Comparison of ENCODE assay signal across 11 cellular contexts in genomic region chr20:8144282-8145245, GRCh38. TPM values are rescaled to one million over a fixed set of nuclear protein-coding genes. Genes with fewer than 3 reads are reported as not detected.
DNase-seq lines count a peak whose midpoint lies in the region; ATAC-seq and TF ChIP-seq lines count a peak whose summit lies in the region.
"Had no signal": no experiment of that assay in that cellular context is flagged by ENCODE, and none has a peak within 500 bp of the region (broad histone marks: within the 10 kb centered on the region; RNA-seq: fewer than 3 reads in every experiment).

No MANE protein-coding gene starts in this region.

- intact Hi-C loops in naive thymus-derived CD4-positive, alpha-beta T cell (cut with micrococcal nuclease), result no loop called here

- CTCF ChIA-PET in naive thymus-derived CD4-positive, alpha-beta T cell (lab: Charles Lee), result no interaction called here

- DNase-seq in ELR (ENCODE audit: low read depth), result peak; percentile 85
- peak; percentile 34 for DNase-seq in M059J (ENCODE audit: low read depth)
- DNase-seq in caudate nucleus (lab: John Stamatoyannopoulos, UW), result no peak
- no peak for DNase-seq in naive thymus-derived CD4-positive, alpha-beta T cell
- no peak for DNase-seq in WERI-Rb-1
- DNase-seq in 8988T, result no peak
- DNase-seq: activated effector memory CD4-positive, alpha-beta T cell treated with anti-CD3 and anti-CD28 coated beads, Interleukin-2, amount 50 U/mL, for 16 hours; NCI-H1417 had no signal

- ATAC-seq in naive thymus-derived CD4-positive, alpha-beta T cell, result peak; percentile 42
- ATAC-seq in HG02571 (IDR thresholded peaks at IDR 0.05; ENCODE audit: unreplicated experiment) (no peak), esophagus mucosa (no peak)

- POLR2A ChIA-PET in naive thymus-derived CD4-positive, alpha-beta T cell (lab: Charles Lee), result no interaction called here

- H3K27ac ChIP-seq in caudate nucleus (ENCODE audit: low read depth, low read length), result peak overlapping the region; percentile 20
- no peak overlapping the region for H3K27ac ChIP-seq in naive thymus-derived CD4-positive, alpha-beta T cell (ENCODE audit: low read depth, low read length)
- no peak overlapping the region for H3K27ac ChIP-seq in WERI-Rb-1
- H3K27ac ChIP-seq: SJSA1 had no signal

- H3K27me3 ChIP-seq in naive thymus-derived CD4-positive, alpha-beta T cell (ENCODE audit: control insufficient read depth in 2 of 2, insufficient read depth in 2 of 2, low read length in 2 of 2), result no peaks in the 10 kb centered on the region
- H3K27me3 ChIP-seq in WERI-Rb-1 (ENCODE audit: insufficient read depth, low read depth, severe bottlenecking), result no peaks in the 10 kb centered on the region

- H3K36me3 Mint-ChIP-seq in naive thymus-derived CD4-positive, alpha-beta T cell, result no peaks in the 10 kb centered on the region

- peaks cover 0 to 3% (median 0%) of the 10 kb centered on the region in 11 donors for H3K9me3 Mint-ChIP-seq in naive thymus-derived CD4-positive, alpha-beta T cell

- peak overlapping the region in 4 of 9 donors; percentile 5 to 39 (median 17) for H3K27ac Mint-ChIP-seq in naive thymus-derived CD4-positive, alpha-beta T cell

- H3K4me3 Mint-ChIP-seq in naive thymus-derived CD4-positive, alpha-beta T cell, result peak overlapping the region in 5 of 10 donors; percentile 5 to 40 (median 8)

- peaks cover 7 to 18% (median 13%) of the 10 kb centered on the region in 7 donors for H3K4me1 Mint-ChIP-seq in naive thymus-derived CD4-positive, alpha-beta T cell

- peaks cover 0 to 2% (median 0%) of the 10 kb centered on the region in 5 donors for H3K27me3 Mint-ChIP-seq in naive thymus-derived CD4-positive, alpha-beta T cell

- H3K4me3 ChIP-seq in naive thymus-derived CD4-positive, alpha-beta T cell (ENCODE audit: low read length), result no peak overlapping the region
- no peak overlapping the region for H3K4me3 ChIP-seq in WERI-Rb-1 (ENCODE audit: low read depth, low read length)
- H3K4me3 ChIP-seq: SJSA1 had no signal

- no peaks in the 10 kb centered on the region for H3K36me3 ChIP-seq in naive thymus-derived CD4-positive, alpha-beta T cell (ENCODE audit: control insufficient read depth in 2 of 3, insufficient read depth in 3 of 3, low read length in 3 of 3)
- no peaks in the 10 kb centered on the region for H3K36me3 ChIP-seq in WERI-Rb-1
- H3K36me3 ChIP-seq: SJSA1 had no signal

- TF ChIP-seq CTCF in WERI-Rb-1 (IDR thresholded peaks at IDR 0.05; ENCODE audit: low read depth, low read length), result no peak

- H3K9me3 ChIP-seq in naive thymus-derived CD4-positive, alpha-beta T cell (ENCODE audit: control insufficient read depth in 2 of 3, low read length in 3 of 3), result no peaks in the 10 kb centered on the region
- H3K9me3 ChIP-seq in WERI-Rb-1 (ENCODE audit: severe bottlenecking), result no peaks in the 10 kb centered on the region
- H3K9me3 ChIP-seq: SJSA1 had no signal

- peaks cover 0 to 17% of the 10 kb centered on the region in 2 donors for H3K4me1 ChIP-seq in naive thymus-derived CD4-positive, alpha-beta T cell (ENCODE audit: control insufficient read depth in 2 of 2, insufficient read depth in 2 of 2, low read length in 2 of 2)
- H3K4me1 ChIP-seq: SJSA1 had no signal

RNA-seq across cellular contexts. Expression of gene PLCB1, which starts 12.5 kb away (rescaled TPM):
- 0.94 and 1.5 TPM in 2 replicates for total RNA-seq in M059J (2014; rRNA removed; shearing (Covaris generic))
- total RNA-seq in naive thymus-derived CD4-positive, alpha-beta T cell, result 10 to 100 TPM in 1 of 5 experiments, 1 to 10 TPM in 3, under 1 TPM in 1; 0.56 to 17.6 (median 2.3) TPM
- polyA plus RNA-seq in naive thymus-derived CD4-positive, alpha-beta T cell, result 1 to 10 TPM; 1.7 to 2.3 TPM
- 2.7 TPM for total RNA-seq in esophagus mucosa

Comparison
In these comparisons a context has a peak if more than half of its experiments do, and no peak if none do; other contexts are left out.
1. DNase-seq: peak in ELR (single experiment) and M059J (single experiment); none in caudate nucleus (0 of 61), naive thymus-derived CD4-positive, alpha-beta T cell (0 of 9), WERI-Rb-1 (single experiment) and 8988T (single experiment).